In the genomic region with DNA sequence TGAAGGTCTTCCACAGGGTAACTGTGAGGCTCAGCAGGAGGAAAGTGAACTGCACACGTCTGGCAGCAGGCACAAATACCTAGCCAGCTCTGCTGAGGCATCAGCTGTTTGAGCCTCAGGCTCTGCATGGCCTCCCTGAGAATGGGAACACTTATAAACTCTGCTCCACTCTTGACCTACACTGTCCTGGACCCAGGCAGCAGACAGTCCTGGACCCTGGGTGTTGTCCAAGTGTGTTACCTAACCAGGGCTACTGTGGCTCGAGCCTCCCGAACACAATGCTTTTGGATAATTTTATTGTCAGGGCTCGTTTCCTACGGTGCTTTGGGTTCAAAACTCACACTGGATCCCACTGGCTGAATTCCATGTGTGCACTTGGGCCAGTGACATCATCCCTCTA, we compare ENCODE assay signal across 1 cellular context.
TF ChIP-seq lines count a peak whose summit lies in the region.

No MANE protein-coding gene starts in this region.

TF ChIP-seq in IMR-90, 13 proteins besides CTCF, POLR2A, EP300 and RAD21:
- TF ChIP-seq RFX5 (IDR thresholded peaks at IDR 0.05; ENCODE audit: low read depth, low read length) (no peak), MAZ (IDR thresholded peaks at IDR 0.05; ENCODE audit: borderline replicate concordance, low read depth, low read length) (no peak), CHD1 (IDR thresholded peaks at IDR 0.05; ENCODE audit: low read depth, low read length) (no peak), MXI1 (IDR thresholded peaks at IDR 0.05; ENCODE audit: borderline replicate concordance, low read depth, low read length) (no peak), BHLHE40 (IDR thresholded peaks at IDR 0.05; ENCODE audit: low read depth, low read length) (no peak), NFE2L2 (IDR thresholded peaks at IDR 0.05; ENCODE audit: low read depth, low read length) (no peak), SMC3 (IDR thresholded peaks at IDR 0.05; ENCODE audit: low read depth, low read length) (no peak), RCOR1 (IDR thresholded peaks at IDR 0.05; ENCODE audit: insufficient replicate concordance, low read length) (no peak), CEBPB (IDR thresholded peaks at IDR 0.05; ENCODE audit: low read depth, low read length) (no peak)
- TF ChIP-seq, protein P1, sequence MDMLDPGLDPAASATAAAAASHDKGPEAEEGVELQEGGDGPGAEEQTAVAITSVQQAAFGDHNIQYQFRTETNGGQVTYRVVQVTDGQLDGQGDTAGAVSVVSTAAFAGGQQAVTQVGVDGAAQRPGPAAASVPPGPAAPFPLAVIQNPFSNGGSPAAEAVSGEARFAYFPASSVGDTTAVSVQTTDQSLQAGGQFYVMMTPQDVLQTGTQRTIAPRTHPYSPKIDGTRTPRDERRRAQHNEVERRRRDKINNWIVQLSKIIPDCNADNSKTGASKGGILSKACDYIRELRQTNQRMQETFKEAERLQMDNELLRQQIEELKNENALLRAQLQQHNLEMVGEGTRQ (IDR thresholded peaks at IDR 0.05; ENCODE audit: low read depth, low read length): no peak
